ENCODE assay signal across 16 cellular contexts in the genomic region with DNA sequence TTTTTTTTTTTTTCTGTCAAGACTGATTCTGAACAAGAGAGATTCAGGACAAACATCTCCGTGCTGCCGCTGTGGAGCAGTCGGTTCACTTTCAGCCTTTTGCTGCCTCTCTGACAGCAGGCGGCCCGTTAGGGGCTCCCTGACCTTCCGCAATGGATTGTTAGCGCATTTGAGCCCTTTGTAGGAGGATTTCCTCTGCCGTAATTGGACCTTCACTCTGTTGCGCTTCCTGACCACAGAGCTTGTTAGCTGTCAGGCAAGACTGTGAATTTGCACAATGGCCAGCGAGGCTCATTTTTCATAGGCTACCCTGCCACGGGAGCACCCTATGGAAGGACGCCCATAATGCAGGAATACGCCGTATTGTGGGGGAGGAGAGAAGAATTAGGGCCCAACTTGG.
"Had no signal": no experiment of that assay in that cellular context is flagged by ENCODE, and none has a peak within 500 bp of the region (broad histone marks: within the 10 kb centered on the region; RNA-seq: fewer than 3 reads in every experiment).

No MANE protein-coding gene starts in this region.

- H3K4me3 Mint-ChIP-seq: activated B cell treated with CpG ODN at 0.5 μM for 24 hours; activated CD4-positive, alpha-beta T cell treated with anti-CD3 and anti-CD28 coated beads, Interleukin-2, amount 10 ng/mL, durations not matched to agents 7 days and 5 days; activated naive CD4-positive, alpha-beta T cell treated with anti-CD3 and anti-CD28 coated beads for 36 hours; dendritic cell treated with granulocyte-macrophage colony-stimulating factor and Interleukin-4, amounts not matched to agents 40 ng/mL and 50 ng/mL, for 4 days; immature natural killer cell; naive thymus-derived CD8-positive, alpha-beta T cell; T-helper 1 cell treated with Interleukin-12 subunit alpha and Interleukin-12 subunit beta and Interleukin-4 antibody, amounts not matched to agents 30 μg/mL and 1 μg/mL, for 36 hours had no signal

- H3K4me1 Mint-ChIP-seq: activated CD4-positive, alpha-beta T cell treated with anti-CD3 and anti-CD28 coated beads, Interleukin-2, amount 10 ng/mL, durations not matched to agents 7 days and 5 days; immature natural killer cell; naive thymus-derived CD8-positive, alpha-beta T cell had no signal

- DNase-seq: activated B cell treated with CpG ODN at 0.5 μM for 24 hours; activated CD4-positive, alpha-beta T cell treated with anti-CD3 and anti-CD28 coated beads, Interleukin-2, amount 10 ng/mL, durations not matched to agents 7 days and 5 days; activated CD8-positive, alpha-beta memory T cell treated with anti-CD3 and anti-CD28 coated beads for 24 hours; activated naive CD4-positive, alpha-beta T cell treated with anti-CD3 and anti-CD28 coated beads for 36 hours; hypothalamus; immature natural killer cell; mammary epithelial cell; mucosa of descending colon; naive thymus-derived CD8-positive, alpha-beta T cell; ovary; stimulated activated CD4-positive, alpha-beta T cell treated with anti-CD3 and anti-CD28 coated beads, Interleukin-15, amount 100 ng/mL, for 24 hours; stimulated activated CD4-positive, alpha-beta T cell treated with anti-CD3 and anti-CD28 coated beads, Interleukin-4, amount 100 ng/mL, for 4 hours had no signal

- H3K4me3 ChIP-seq: mucosa of descending colon, ovary, vagina had no signal

- H3K36me3 ChIP-seq: ovary, vagina had no signal

- ATAC-seq: left lobe of liver; mucosa of descending colon; naive thymus-derived CD8-positive, alpha-beta T cell had no signal

- H3K27me3 ChIP-seq: ovary, vagina had no signal

- H3K27ac Mint-ChIP-seq: activated B cell treated with CpG ODN at 0.5 μM for 24 hours; activated CD4-positive, alpha-beta T cell treated with anti-CD3 and anti-CD28 coated beads, Interleukin-2, amount 10 ng/mL, durations not matched to agents 7 days and 5 days; activated naive CD4-positive, alpha-beta T cell treated with anti-CD3 and anti-CD28 coated beads for 36 hours; dendritic cell treated with granulocyte-macrophage colony-stimulating factor and Interleukin-4, amounts not matched to agents 40 ng/mL and 50 ng/mL, for 4 days; immature natural killer cell; T-helper 1 cell treated with Interleukin-12 subunit alpha and Interleukin-12 subunit beta and Interleukin-4 antibody, amounts not matched to agents 30 μg/mL and 1 μg/mL, for 36 hours had no signal
